In the genomic region with DNA sequence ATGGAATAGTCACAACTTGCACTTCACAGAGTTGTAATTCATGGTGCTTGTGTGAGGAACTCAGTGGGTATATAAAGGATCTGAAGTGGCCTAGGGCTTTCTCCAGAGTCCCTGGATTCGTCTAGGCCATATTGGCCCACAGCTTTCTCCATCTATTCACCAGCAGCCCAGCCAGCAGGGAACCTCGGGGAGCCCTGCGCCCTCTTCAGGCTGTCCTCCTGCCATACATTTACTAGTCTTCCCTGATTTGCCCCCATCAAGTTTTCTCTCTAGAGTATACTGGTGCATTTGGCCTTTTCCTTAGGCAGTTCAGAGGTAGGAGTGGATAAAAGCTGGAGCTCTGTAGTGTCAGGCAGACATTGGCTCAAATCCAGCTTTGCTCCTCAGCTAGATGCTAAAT, we compare ENCODE assay signal across 1 cellular context.
TF ChIP-seq lines count a peak whose summit lies in the region.

No MANE protein-coding gene starts in this region.

TF ChIP-seq in Ishikawa, 13 proteins besides CTCF, POLR2A, EP300 and RAD21 (continued from another document):
- no peak for TF ChIP-seq REST (IDR thresholded peaks at IDR 0.05; ENCODE audit: low read depth)
- no peak for TF ChIP-seq CREB1 (IDR thresholded peaks at IDR 0.05; ENCODE audit: low read depth)
- TF ChIP-seq TCF12 (IDR thresholded peaks at IDR 0.05; ENCODE audit: low read depth): no peak
- TF ChIP-seq CEBPB (IDR thresholded peaks at IDR 0.05): no peak
- TF ChIP-seq NFIC (IDR thresholded peaks at IDR 0.05): no peak
- no peak for TF ChIP-seq USF1 (IDR thresholded peaks at IDR 0.05)
